1 cellular context compared by ENCODE assay signal in the genomic region with DNA sequence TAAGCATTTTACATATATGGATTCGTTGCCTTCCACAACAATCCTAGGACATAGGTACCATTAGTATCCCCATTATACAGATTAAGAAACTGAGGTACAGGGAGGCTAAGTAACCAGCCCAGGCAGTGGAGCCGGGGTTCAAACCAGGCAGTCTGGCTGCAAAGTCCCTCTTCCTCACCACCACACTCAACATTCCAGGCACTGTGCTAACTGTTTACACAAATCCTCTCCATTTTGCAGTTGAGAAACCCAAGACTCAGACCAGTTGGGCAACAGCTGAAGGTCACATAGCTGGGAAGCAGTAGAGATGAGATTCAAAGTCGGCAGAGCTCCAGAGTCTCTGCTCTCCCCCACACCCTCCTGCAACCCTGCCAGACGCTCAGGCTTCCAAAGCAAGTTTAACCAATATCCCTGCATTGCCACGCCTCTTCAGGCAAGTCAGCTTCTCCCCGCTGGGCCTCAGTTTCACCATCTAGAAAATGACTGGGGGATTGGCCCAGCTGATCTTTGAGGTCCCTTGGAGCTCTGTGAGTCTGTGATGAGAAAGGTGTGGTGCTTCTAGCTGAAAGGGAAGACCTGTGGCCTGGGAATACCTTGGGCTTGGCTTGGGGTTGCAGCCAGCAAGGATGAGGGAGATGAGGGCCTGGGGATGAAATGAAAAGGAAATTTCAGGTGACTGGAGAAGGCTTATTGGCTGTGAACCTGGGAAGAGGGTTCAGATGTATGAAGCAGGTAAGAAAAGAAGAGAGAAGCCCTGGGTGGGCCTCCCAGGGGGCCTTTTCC.
TF ChIP-seq lines count a peak whose summit lies in the region.

No MANE protein-coding gene starts in this region.

TF ChIP-seq in HepG2, 621 proteins besides CTCF, POLR2A, EP300 and RAD21 (continued from another document and continues in another):
- TF ChIP-seq PREB (CRISPR knock-in tag; IDR thresholded peaks at IDR 0.05) (no peak), RBM39 (IDR thresholded peaks at IDR 0.05; ENCODE audit: low read depth, low read length, poor library complexity, severe bottlenecking) (no peak), ZC3H4 (CRISPR knock-in tag; IDR thresholded peaks at IDR 0.05; ENCODE audit: borderline replicate concordance) (no peak), GTF2F1 (IDR thresholded peaks at IDR 0.05; ENCODE audit: low read length) (no peak; the same call in 1 of the 2 replicates), ZNF446 (CRISPR knock-in tag; IDR thresholded peaks at IDR 0.05) (no peak), TRIM22 (IDR thresholded peaks at IDR 0.05) (no peak), RNF2 (conservative IDR thresholded peaks at IDR 0.05; ENCODE audit: low read depth) (no peak), ZNF83 (CRISPR knock-in tag; IDR thresholded peaks at IDR 0.05; ENCODE audit: borderline replicate concordance) (peak; percentile 90; the same call in 1 of the 2 replicates), KMT2A (CRISPR knock-in tag; IDR thresholded peaks at IDR 0.05) (peak; percentile 16; the same call in 1 of the 2 replicates), SIN3B (IDR thresholded peaks at IDR 0.05; ENCODE audit: low read length) (no peak), TGIF2 (CRISPR knock-in tag; IDR thresholded peaks at IDR 0.05) (peak; percentile 92), MAX (IDR thresholded peaks at IDR 0.05) (peak; percentile 72), ZNF709 (CRISPR knock-in tag; IDR thresholded peaks at IDR 0.05) (0 out of 2 replicates have a peak, but pooled peaks have one; percentile 24), ZKSCAN8 (CRISPR knock-in tag; IDR thresholded peaks at IDR 0.05; ENCODE audit: borderline replicate concordance) (peak; percentile 99), ATAD3A (CRISPR knock-in tag; IDR thresholded peaks at IDR 0.05) (no peak), ZNF782 (CRISPR knock-in tag; IDR thresholded peaks at IDR 0.05; ENCODE audit: borderline replicate concordance) (0 out of 2 replicates have a peak, but pooled peaks have one; percentile 37), PLRG1 (conservative IDR thresholded peaks at IDR 0.05) (no peak), ZNF543 (CRISPR knock-in tag; IDR thresholded peaks at IDR 0.05) (peak; percentile 88), ESRRA (CRISPR knock-in tag; IDR thresholded peaks at IDR 0.05; ENCODE audit: low read depth) (peak; percentile 97), ZNF224 (CRISPR knock-in tag; IDR thresholded peaks at IDR 0.05) (peak; percentile 90; the same call in 1 of the 2 replicates), ZNF33B (CRISPR knock-in tag; IDR thresholded peaks at IDR 0.05) (no peak), PRDM10 (CRISPR knock-in tag; IDR thresholded peaks at IDR 0.05; ENCODE audit: low read depth) (no peak), HNRNPUL1 (IDR thresholded peaks at IDR 0.05; ENCODE audit: low read depth, low read length) (no peak), ZNF780A (CRISPR knock-in tag; IDR thresholded peaks at IDR 0.05) (peak; percentile 73; the same call in 1 of the 2 replicates), ARNTL (CRISPR knock-in tag; IDR thresholded peaks at IDR 0.05) (no peak; the same call in 1 of the 2 replicates), THAP11 (CRISPR knock-in tag; IDR thresholded peaks at IDR 0.05) (peak; percentile 87), TAF15 (IDR thresholded peaks at IDR 0.05; ENCODE audit: low read depth, low read length, poor library complexity, severe bottlenecking) (no peak), ZNF652 (CRISPR knock-in tag; IDR thresholded peaks at IDR 0.05; ENCODE audit: borderline replicate concordance, low read depth) (peak; percentile 45; the same call in 1 of the 2 replicates), ZNF354B (CRISPR knock-in tag; IDR thresholded peaks at IDR 0.05) (no peak; the same call in 1 of the 2 replicates)
- TF ChIP-seq, protein P1, sequence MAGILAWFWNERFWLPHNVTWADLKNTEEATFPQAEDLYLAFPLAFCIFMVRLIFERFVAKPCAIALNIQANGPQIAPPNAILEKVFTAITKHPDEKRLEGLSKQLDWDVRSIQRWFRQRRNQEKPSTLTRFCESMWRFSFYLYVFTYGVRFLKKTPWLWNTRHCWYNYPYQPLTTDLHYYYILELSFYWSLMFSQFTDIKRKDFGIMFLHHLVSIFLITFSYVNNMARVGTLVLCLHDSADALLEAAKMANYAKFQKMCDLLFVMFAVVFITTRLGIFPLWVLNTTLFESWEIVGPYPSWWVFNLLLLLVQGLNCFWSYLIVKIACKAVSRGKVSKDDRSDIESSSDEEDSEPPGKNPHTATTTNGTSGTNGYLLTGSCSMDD (CRISPR knock-in tag; IDR thresholded peaks at IDR 0.05): no peak
- TF ChIP-seq, protein P2, sequence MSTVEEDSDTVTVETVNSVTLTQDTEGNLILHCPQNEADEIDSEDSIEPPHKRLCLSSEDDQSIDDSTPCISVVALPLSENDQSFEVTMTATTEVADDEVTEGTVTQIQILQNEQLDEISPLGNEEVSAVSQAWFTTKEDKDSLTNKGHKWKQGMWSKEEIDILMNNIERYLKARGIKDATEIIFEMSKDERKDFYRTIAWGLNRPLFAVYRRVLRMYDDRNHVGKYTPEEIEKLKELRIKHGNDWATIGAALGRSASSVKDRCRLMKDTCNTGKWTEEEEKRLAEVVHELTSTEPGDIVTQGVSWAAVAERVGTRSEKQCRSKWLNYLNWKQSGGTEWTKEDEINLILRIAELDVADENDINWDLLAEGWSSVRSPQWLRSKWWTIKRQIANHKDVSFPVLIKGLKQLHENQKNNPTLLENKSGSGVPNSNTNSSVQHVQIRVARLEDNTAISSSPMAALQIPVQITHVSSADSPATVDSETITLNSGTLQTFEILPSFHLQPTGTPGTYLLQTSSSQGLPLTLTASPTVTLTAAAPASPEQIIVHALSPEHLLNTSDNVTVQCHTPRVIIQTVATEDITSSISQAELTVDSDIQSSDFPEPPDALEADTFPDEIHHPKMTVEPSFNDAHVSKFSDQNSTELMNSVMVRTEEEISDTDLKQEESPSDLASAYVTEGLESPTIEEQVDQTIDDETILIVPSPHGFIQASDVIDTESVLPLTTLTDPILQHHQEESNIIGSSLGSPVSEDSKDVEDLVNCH (CRISPR knock-in tag; IDR thresholded peaks at IDR 0.05): no peak
- TF ChIP-seq, protein P3, sequence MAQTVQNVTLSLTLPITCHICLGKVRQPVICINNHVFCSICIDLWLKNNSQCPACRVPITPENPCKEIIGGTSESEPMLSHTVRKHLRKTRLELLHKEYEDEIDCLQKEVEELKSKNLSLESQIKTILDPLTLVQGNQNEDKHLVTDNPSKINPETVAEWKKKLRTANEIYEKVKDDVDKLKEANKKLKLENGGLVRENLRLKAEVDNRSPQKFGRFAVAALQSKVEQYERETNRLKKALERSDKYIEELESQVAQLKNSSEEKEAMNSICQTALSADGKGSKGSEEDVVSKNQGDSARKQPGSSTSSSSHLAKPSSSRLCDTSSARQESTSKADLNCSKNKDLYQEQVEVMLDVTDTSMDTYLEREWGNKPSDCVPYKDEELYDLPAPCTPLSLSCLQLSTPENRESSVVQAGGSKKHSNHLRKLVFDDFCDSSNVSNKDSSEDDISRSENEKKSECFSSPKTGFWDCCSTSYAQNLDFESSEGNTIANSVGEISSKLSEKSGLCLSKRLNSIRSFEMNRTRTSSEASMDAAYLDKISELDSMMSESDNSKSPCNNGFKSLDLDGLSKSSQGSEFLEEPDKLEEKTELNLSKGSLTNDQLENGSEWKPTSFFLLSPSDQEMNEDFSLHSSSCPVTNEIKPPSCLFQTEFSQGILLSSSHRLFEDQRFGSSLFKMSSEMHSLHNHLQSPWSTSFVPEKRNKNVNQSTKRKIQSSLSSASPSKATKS (CRISPR knock-in tag; IDR thresholded peaks at IDR 0.05): no peak
- TF ChIP-seq, protein P4, sequence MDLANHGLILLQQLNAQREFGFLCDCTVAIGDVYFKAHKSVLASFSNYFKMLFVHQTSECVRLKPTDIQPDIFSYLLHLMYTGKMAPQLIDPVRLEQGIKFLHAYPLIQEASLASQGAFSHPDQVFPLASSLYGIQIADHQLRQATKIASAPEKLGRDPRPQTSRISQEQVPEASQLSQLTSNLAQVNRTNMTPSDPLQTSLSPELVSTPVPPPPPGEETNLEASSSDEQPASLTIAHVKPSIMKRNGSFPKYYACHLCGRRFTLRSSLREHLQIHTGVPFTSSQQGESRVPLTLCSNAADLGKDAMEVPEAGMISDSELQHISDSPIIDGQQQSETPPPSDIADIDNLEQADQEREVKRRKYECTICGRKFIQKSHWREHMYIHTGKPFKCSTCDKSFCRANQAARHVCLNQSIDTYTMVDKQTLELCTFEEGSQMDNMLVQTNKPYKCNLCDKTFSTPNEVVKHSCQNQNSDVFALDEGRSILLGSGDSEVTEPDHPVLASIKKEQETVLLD (CRISPR knock-in tag; IDR thresholded peaks at IDR 0.05; ENCODE audit: low read depth): peak; percentile 68; the same call in 1 of the 2 replicates
- TF ChIP-seq, protein P5, sequence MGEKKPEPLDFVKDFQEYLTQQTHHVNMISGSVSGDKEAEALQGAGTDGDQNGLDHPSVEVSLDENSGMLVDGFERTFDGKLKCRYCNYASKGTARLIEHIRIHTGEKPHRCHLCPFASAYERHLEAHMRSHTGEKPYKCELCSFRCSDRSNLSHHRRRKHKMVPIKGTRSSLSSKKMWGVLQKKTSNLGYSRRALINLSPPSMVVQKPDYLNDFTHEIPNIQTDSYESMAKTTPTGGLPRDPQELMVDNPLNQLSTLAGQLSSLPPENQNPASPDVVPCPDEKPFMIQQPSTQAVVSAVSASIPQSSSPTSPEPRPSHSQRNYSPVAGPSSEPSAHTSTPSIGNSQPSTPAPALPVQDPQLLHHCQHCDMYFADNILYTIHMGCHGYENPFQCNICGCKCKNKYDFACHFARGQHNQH (CRISPR knock-in tag; IDR thresholded peaks at IDR 0.05): peak; percentile 97
- TF ChIP-seq, protein P6, sequence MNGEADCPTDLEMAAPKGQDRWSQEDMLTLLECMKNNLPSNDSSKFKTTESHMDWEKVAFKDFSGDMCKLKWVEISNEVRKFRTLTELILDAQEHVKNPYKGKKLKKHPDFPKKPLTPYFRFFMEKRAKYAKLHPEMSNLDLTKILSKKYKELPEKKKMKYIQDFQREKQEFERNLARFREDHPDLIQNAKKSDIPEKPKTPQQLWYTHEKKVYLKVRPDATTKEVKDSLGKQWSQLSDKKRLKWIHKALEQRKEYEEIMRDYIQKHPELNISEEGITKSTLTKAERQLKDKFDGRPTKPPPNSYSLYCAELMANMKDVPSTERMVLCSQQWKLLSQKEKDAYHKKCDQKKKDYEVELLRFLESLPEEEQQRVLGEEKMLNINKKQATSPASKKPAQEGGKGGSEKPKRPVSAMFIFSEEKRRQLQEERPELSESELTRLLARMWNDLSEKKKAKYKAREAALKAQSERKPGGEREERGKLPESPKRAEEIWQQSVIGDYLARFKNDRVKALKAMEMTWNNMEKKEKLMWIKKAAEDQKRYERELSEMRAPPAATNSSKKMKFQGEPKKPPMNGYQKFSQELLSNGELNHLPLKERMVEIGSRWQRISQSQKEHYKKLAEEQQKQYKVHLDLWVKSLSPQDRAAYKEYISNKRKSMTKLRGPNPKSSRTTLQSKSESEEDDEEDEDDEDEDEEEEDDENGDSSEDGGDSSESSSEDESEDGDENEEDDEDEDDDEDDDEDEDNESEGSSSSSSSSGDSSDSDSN (CRISPR knock-in tag; IDR thresholded peaks at IDR 0.05): peak; percentile 84
